In the genomic region with DNA sequence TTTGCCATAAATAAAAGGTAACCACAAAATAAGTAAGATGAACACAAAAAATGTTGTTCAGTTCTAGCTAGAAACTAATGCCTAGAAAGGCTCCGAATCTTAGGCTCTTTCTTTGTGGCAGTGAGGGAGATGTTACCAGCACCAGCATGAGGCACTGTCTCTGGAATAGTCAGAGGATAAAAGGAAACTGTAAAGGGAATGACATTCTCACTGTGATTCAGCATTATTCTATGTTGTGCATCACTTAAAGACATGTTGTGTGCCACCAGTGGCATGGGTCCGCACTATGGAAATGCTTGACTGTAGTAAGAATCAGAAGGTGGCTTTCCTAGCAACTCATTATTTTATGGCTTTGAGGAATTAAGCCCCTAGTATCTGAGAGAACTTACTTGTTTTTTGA, we compare ENCODE assay signal across 15 cellular contexts.
DNase-seq lines count a peak whose midpoint lies in the region; ATAC-seq and TF ChIP-seq lines count a peak whose summit lies in the region.
"Had no signal": no experiment of that assay in that cellular context is flagged by ENCODE, and none has a peak within 500 bp of the region (broad histone marks: within the 10 kb centered on the region; RNA-seq: fewer than 3 reads in every experiment).

No MANE protein-coding gene starts in this region.

- peaks cover 0 to 8% (median 0%) of the 10 kb centered on the region in 4 donors for H3K4me1 ChIP-seq in tibial nerve

- WGBS in tibial nerve, 2 donors, result 92 to 96% methylated on average over 2 of the region's 2 CpGs

- TF ChIP-seq EP300 in tibial nerve (IDR thresholded peaks at IDR 0.05), result no peak

- no peaks in the 10 kb centered on the region for H3K27me3 ChIP-seq in tibial nerve
- H3K27me3 ChIP-seq: neutrophil had no signal

- H3K4me3 ChIP-seq in AG10803 (ENCODE audit: low read length) (no peak overlapping the region), cardiac fibroblast (replicated peaks in 1 of 2; ENCODE audit: low read depth in 2 of 2, low read length in 2 of 2) (no peak overlapping the region), tibial nerve (no peak overlapping the region)

- H3K36me3 ChIP-seq in tibial nerve, result peaks cover 0 to 12% (median 0%) of the 10 kb centered on the region in 3 donors

- no peaks in the 10 kb centered on the region for H3K9me3 ChIP-seq in tibial nerve
- H3K9me3 ChIP-seq: neutrophil had no signal

- no peak overlapping the region for H3K27ac ChIP-seq in tibial nerve
- H3K27ac ChIP-seq: neutrophil had no signal

- TF ChIP-seq POLR2A in tibial nerve (IDR thresholded peaks at IDR 0.05), result no peak

- TF ChIP-seq CTCF in AG10803 (conservative IDR thresholded peaks at IDR 0.05; ENCODE audit: low read length) (no peak), cardiac fibroblast (IDR thresholded peaks at IDR 0.05; ENCODE audit: low read depth, low read length) (no peak), tibial nerve (IDR thresholded peaks at IDR 0.05) (no peak)

- DNase-seq in AG10803 (ENCODE audit: low read depth) (peak; percentile 24), NCI-H226 (peak; percentile 11), cardiac fibroblast (ENCODE audit: low read depth in 2 of 2) (peak; percentile 30 to 72), kidney tubule cell (ENCODE audit: low spot score) (peak; percentile 22), tibial nerve (ENCODE audit: low spot score in 2 of 2) (no peak), middle frontal gyrus (ENCODE audit: extremely low spot score, low spot score) (no peak)
- DNase-seq in stimulated activated CD8-positive, alpha-beta memory T cell treated with anti-CD3 and anti-CD28 coated beads, Interleukin-4, amount 100 ng/mL, for 48 hours, result no peak
- DNase-seq: activated naive CD8-positive, alpha-beta T cell treated with anti-CD3 and anti-CD28 coated beads for 36 hours; activated T-cell treated with anti-CD3 and anti-CD28 coated beads, Interleukin-2, amount 50 U/mL, for 1 hour; Karpas-422; NCI-H1694 treated with DMSO at 0.1 percent for 48 hours; NCI-H526 treated with DMSO at 0.1 percent for 48 hours; stimulated activated naive CD8-positive, alpha-beta T cell treated with anti-CD3 and anti-CD28 coated beads, Interleukin-15, Interleukin-2, amounts not matched to agents 100 U/mL and 50 U/mL, for 24 hours had no signal

- no peak for ATAC-seq in HG03439 (IDR thresholded peaks at IDR 0.05; ENCODE audit: unreplicated experiment)
- ATAC-seq: stimulated activated naive CD8-positive, alpha-beta T cell treated with anti-CD3 and anti-CD28 coated beads, Interleukin-15, Interleukin-2, amounts not matched to agents 100 U/mL and 50 U/mL, for 24 hours had no signal

Comparison
In these comparisons a context has a peak if more than half of its experiments do, and no peak if none do; other contexts are left out.
1. DNase-seq: peak in AG10803 (single experiment), NCI-H226 (single experiment), cardiac fibroblast (2 of 2) and kidney tubule cell (single experiment); none in tibial nerve (0 of 2), stimulated activated CD8-positive, alpha-beta memory T cell treated with anti-CD3 and anti-CD28 coated beads, Interleukin-4, amount 100 ng/mL, for 48 hours (single experiment) and middle frontal gyrus (single experiment).